Comparison of ENCODE assay signal across 20 cellular contexts in genomic region chr11:14315130-14315529, GRCh38. TPM values are rescaled to one million over a fixed set of nuclear protein-coding genes. Genes with fewer than 3 reads are reported as not detected.
A peak's percentile ranks its signal among the peaks of the same experiment; 100 is the strongest.
DNase-seq lines count a peak whose midpoint lies in the region; ATAC-seq, FAIRE-seq and TF ChIP-seq lines count a peak whose summit lies in the region.
"Had no signal": no experiment of that assay in that cellular context is flagged by ENCODE, and none has a peak within 500 bp of the region (broad histone marks: within the 10 kb centered on the region; RNA-seq: fewer than 3 reads in every experiment).

No MANE protein-coding gene starts in this region.

- H3K9me3 Mint-ChIP-seq in chondrocyte (ENCODE audit: low read depth) = no peaks in the 10 kb centered on the region
- H3K9me3 Mint-ChIP-seq in activated T-cell treated with anti-CD3 and anti-CD28 coated beads, Interleukin-2, amount 50 U/mL, for 4 hours = no peaks in the 10 kb centered on the region
- H3K9me3 Mint-ChIP-seq in activated T-cell treated with anti-CD3 and anti-CD28 coated beads, Interleukin-2, amount 50 U/mL, for 72 hours = no peaks in the 10 kb centered on the region
- H3K9me3 Mint-ChIP-seq: central memory CD8-positive, alpha-beta T cell had no signal

- no peak for TF ChIP-seq POLR2A in GM12892 (IDR thresholded peaks at IDR 0.05; ENCODE audit: low read depth, low read length)

- H3K4me3 Mint-ChIP-seq in chondrocyte (ENCODE audit: unreplicated experiment) = no peak overlapping the region
- H3K4me3 Mint-ChIP-seq in activated T-cell treated with anti-CD3 and anti-CD28 coated beads, Interleukin-2, amount 50 U/mL, for 4 hours = no peak overlapping the region
- H3K4me3 Mint-ChIP-seq in activated T-cell treated with anti-CD3 and anti-CD28 coated beads, Interleukin-2, amount 50 U/mL, for 72 hours = peak overlapping the region in 1 of 2 donors; percentile 1
- H3K4me3 Mint-ChIP-seq: central memory CD8-positive, alpha-beta T cell; stimulated activated naive CD8-positive, alpha-beta T cell treated with anti-CD3 and anti-CD28 coated beads, Interleukin-15, Interleukin-2, amounts not matched to agents 100 ng/mL and 50 ng/mL, for 24 hours had no signal

- DNase-seq in GM12892 (ENCODE audit: insufficient read length) = no peak
- DNase-seq in chondrocyte (ENCODE audit: low spot score) = no peak
- no peak for DNase-seq in mesenteric fat pad (ENCODE audit: low spot score)
- no peak for DNase-seq in activated T-cell treated with anti-CD3 and anti-CD28 coated beads, Interleukin-2, amount 50 U/mL, for 4 hours
- no peak for DNase-seq in activated T-cell treated with anti-CD3 and anti-CD28 coated beads, Interleukin-2, amount 50 U/mL, for 72 hours
- DNase-seq: activated CD4-positive, alpha-beta T cell treated with anti-CD3 and anti-CD28 coated beads for 4 hours; activated T-cell treated with anti-CD3 and anti-CD28 coated beads for 4 hours; COR-L47; GDM1; left colon; NCI-H146; pancreas; SJCRH30 had no signal

- peak overlapping the region; percentile 33 for H3K27ac Mint-ChIP-seq in chondrocyte (ENCODE audit: unreplicated experiment)
- H3K27ac Mint-ChIP-seq in activated T-cell treated with anti-CD3 and anti-CD28 coated beads, Interleukin-2, amount 50 U/mL, for 72 hours = no peak overlapping the region

- ATAC-seq in GM19463 (IDR thresholded peaks at IDR 0.05; ENCODE audit: unreplicated experiment) (peak; percentile 39), HG03159 (IDR thresholded peaks at IDR 0.05; ENCODE audit: unreplicated experiment) (peak; percentile 41), HG03520 (IDR thresholded peaks at IDR 0.05; ENCODE audit: unreplicated experiment) (no peak)
- ATAC-seq in activated T-cell treated with anti-CD3 and anti-CD28 coated beads, Interleukin-2, amount 50 U/mL, for 4 hours = no peak
- no peak for ATAC-seq in activated T-cell treated with anti-CD3 and anti-CD28 coated beads, Interleukin-2, amount 50 U/mL, for 72 hours (replicated peaks in 1 of 2)
- ATAC-seq: HCT116, left colon, pancreas had no signal

- peak; percentile 67 for FAIRE-seq in GM12892 (lab: Jason Lieb, UNC)
- FAIRE-seq: pancreas, urothelium cell line had no signal

- no peaks in the 10 kb centered on the region for H3K27me3 Mint-ChIP-seq in chondrocyte (ENCODE audit: low read depth)
- H3K27me3 Mint-ChIP-seq in activated T-cell treated with anti-CD3 and anti-CD28 coated beads, Interleukin-2, amount 50 U/mL, for 4 hours (ENCODE audit: low read depth) = no peaks in the 10 kb centered on the region
- no peaks in the 10 kb centered on the region for H3K27me3 Mint-ChIP-seq in activated T-cell treated with anti-CD3 and anti-CD28 coated beads, Interleukin-2, amount 50 U/mL, for 72 hours (ENCODE audit: low read depth)
- H3K27me3 Mint-ChIP-seq: central memory CD8-positive, alpha-beta T cell; stimulated activated naive CD8-positive, alpha-beta T cell treated with anti-CD3 and anti-CD28 coated beads, Interleukin-15, Interleukin-2, amounts not matched to agents 100 ng/mL and 50 ng/mL, for 24 hours had no signal

- no peak for TF ChIP-seq CTCF in chondrocyte (IDR thresholded peaks at IDR 0.05)

- peaks cover 65% of the 10 kb centered on the region for H3K4me1 Mint-ChIP-seq in chondrocyte (ENCODE audit: low read depth)
- peaks cover 47% of the 10 kb centered on the region for H3K4me1 Mint-ChIP-seq in activated T-cell treated with anti-CD3 and anti-CD28 coated beads, Interleukin-2, amount 50 U/mL, for 4 hours (ENCODE audit: low read depth)
- H3K4me1 Mint-ChIP-seq in activated T-cell treated with anti-CD3 and anti-CD28 coated beads, Interleukin-2, amount 50 U/mL, for 72 hours (ENCODE audit: low read depth) = peaks cover 54% of the 10 kb centered on the region

- no peaks in the 10 kb centered on the region for H3K36me3 Mint-ChIP-seq in chondrocyte (ENCODE audit: low read depth)
- H3K36me3 Mint-ChIP-seq in activated T-cell treated with anti-CD3 and anti-CD28 coated beads, Interleukin-2, amount 50 U/mL, for 4 hours (ENCODE audit: insufficient read depth) = no peaks in the 10 kb centered on the region
- no peaks in the 10 kb centered on the region for H3K36me3 Mint-ChIP-seq in activated T-cell treated with anti-CD3 and anti-CD28 coated beads, Interleukin-2, amount 50 U/mL, for 72 hours (ENCODE audit: insufficient read depth in 2 of 2)

RNA-seq across cellular contexts. Expression of gene RRAS2, which starts 43.9 kb away (rescaled TPM):
- polyA plus RNA-seq in GM12892 (2012; ENCODE audit: missing spikeins) = 38.0 TPM
- 55.8 to 76.9 TPM (median 74.1 TPM) in 3 replicates for total RNA-seq in chondrocyte
- 72.7 TPM for total RNA-seq in mesenteric fat pad
- 10 to 100 TPM; 49.2 to 56.9 (median 53.8) TPM for total RNA-seq in activated T-cell treated with anti-CD3 and anti-CD28 coated beads, Interleukin-2, amount 50 U/mL, for 4 hours
- total RNA-seq in activated T-cell treated with anti-CD3 and anti-CD28 coated beads, Interleukin-2, amount 50 U/mL, for 72 hours = 10 to 100 TPM; 59.2 to 64.2 TPM

Comparison
In these comparisons a context has a peak if more than half of its experiments do, and no peak if none do; other contexts are left out.
1. ATAC-seq: peak in GM19463 (single experiment) and HG03159 (single experiment); none in HG03520 (single experiment), activated T-cell treated with anti-CD3 and anti-CD28 coated beads, Interleukin-2, amount 50 U/mL, for 4 hours (0 of 2) and activated T-cell treated with anti-CD3 and anti-CD28 coated beads, Interleukin-2, amount 50 U/mL, for 72 hours (0 of 2).